8 cellular contexts compared by ENCODE assay signal in the genomic region with DNA sequence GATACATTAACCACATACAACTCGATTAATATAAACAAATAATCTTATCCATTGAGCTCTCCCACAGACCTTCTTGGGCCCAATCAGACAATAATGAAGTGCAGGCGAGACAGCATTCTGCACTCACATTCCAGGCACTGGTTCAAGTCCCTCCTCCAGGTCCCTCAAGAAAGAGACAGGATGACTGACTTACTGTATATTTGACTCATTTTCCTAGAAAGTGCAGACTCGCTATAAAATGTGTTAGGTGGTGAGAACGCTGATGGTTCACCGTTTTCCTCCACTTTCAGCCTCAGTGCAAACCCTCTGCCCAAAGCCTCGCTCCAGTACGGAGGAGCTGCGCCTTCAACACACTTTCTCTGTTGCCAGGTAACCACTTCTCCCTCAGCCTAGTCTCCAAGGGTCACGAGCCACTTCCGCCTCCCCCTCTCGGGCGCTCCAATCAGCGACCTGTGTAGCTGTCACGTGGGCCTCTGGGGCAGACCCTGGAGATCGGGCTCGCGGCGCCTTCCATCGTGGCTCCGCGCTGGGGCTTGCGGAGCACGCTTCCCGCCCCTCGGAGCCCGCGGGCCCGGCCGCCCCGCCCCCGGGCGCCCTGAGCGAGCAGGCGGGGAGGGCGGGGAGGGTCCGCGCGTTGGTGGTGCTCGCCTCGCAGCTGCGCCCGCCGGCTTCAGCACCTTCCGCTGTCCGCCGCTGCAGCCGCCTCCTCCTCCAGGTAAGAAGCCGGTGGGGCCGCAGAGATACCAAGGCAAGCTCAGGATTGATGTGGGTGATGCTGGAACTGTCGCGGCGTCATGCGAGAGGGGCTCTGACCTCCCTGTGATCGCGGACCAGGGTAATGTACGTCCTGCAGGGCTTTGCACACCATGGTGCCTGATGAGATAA. TPM values are rescaled to one million over a fixed set of nuclear protein-coding genes. Genes with fewer than 3 reads are reported as not detected.
DNase-seq lines count a peak whose midpoint lies in the region; ATAC-seq, FAIRE-seq and TF ChIP-seq lines count a peak whose summit lies in the region.

Gene WDR17, plus strand, starts transcription at position 477 of the 885 bp plus-strand sequence. CDS start 45,740 bp downstream, outside the sequence.

- peaks cover 10% of the 10 kb centered on the region for H3K4me1 Mint-ChIP-seq in T-helper 1 cell treated with Interleukin-12 subunit alpha and Interleukin-12 subunit beta and Interleukin-4 antibody, amounts not matched to agents 30 μg/mL and 1 μg/mL, for 36 hours (ENCODE audit: low read depth)

- H3K27me3 Mint-ChIP-seq in T-helper 1 cell treated with Interleukin-12 subunit alpha and Interleukin-12 subunit beta and Interleukin-4 antibody, amounts not matched to agents 30 μg/mL and 1 μg/mL, for 36 hours (ENCODE audit: low read depth) = peaks cover 26% of the 10 kb centered on the region

- H3K36me3 ChIP-seq in right atrium auricular region (no peaks in the 10 kb centered on the region), prostate gland (no peaks in the 10 kb centered on the region), upper lobe of right lung (no peaks in the 10 kb centered on the region)

- TF ChIP-seq POLR2A in GM12891 (IDR thresholded peaks at IDR 0.05; ENCODE audit: low read depth, low read length) (no peak), prostate gland (IDR thresholded peaks at IDR 0.05) (no peak)

- no peak for TF ChIP-seq CTCF in right atrium auricular region (IDR thresholded peaks at IDR 0.05)
- no peak for TF ChIP-seq CTCF in prostate gland (IDR thresholded peaks at IDR 0.05)
- TF ChIP-seq CTCF in upper lobe of right lung (IDR thresholded peaks at IDR 0.05) = no peak

- ATAC-seq in HG02798 (IDR thresholded peaks at IDR 0.05; ENCODE audit: poor library complexity, unreplicated experiment) (peak; percentile 100), upper lobe of right lung (peak; percentile 99)

- FAIRE-seq in GM12891 (lab: Jason Lieb, UNC) = peak; percentile 94

- H3K4me3 Mint-ChIP-seq in T-helper 1 cell treated with Interleukin-12 subunit alpha and Interleukin-12 subunit beta and Interleukin-4 antibody, amounts not matched to agents 30 μg/mL and 1 μg/mL, for 36 hours = peak within 1 kb of the TSS; percentile 87

- H3K4me3 ChIP-seq in right atrium auricular region (peak within 1 kb of the TSS; percentile 43 to 52), prostate gland (peak within 1 kb of the TSS; percentile 44 to 50), upper lobe of right lung (peak within 1 kb of the TSS; percentile 59)

- H3K27ac ChIP-seq in right atrium auricular region (no peak within 1 kb of the TSS), prostate gland (no peak within 1 kb of the TSS), upper lobe of right lung (no peak within 1 kb of the TSS)

- intact Hi-C loops in prostate gland (cut with DNase I) (no loop called here), upper lobe of right lung (cut with DNase I) (no loop called here)

- DNase-seq in GM12891 (ENCODE audit: insufficient read length, low spot score) (peak; percentile 90), NCI-H1694 (lab: John Stamatoyannopoulos, UW) (peak; percentile 78), amniotic stem cell (lab: John Stamatoyannopoulos, UW) (peak; percentile 42), right atrium auricular region (ENCODE audit: low spot score) (peak; percentile 90), prostate gland (ENCODE audit: low spot score) (peak; percentile 77), upper lobe of right lung (peak; percentile 95)

- no peaks in the 10 kb centered on the region for H3K9me3 Mint-ChIP-seq in T-helper 1 cell treated with Interleukin-12 subunit alpha and Interleukin-12 subunit beta and Interleukin-4 antibody, amounts not matched to agents 30 μg/mL and 1 μg/mL, for 36 hours

- H3K9me3 ChIP-seq in right atrium auricular region = no peaks in the 10 kb centered on the region
- H3K9me3 ChIP-seq in prostate gland = no peaks in the 10 kb centered on the region
- no peaks in the 10 kb centered on the region for H3K9me3 ChIP-seq in upper lobe of right lung

- H3K4me1 ChIP-seq in right atrium auricular region (no peaks in the 10 kb centered on the region), prostate gland (replicated peaks) (no peaks in the 10 kb centered on the region), upper lobe of right lung (peaks cover 5% of the 10 kb centered on the region)

- no peaks in the 10 kb centered on the region for H3K36me3 Mint-ChIP-seq in T-helper 1 cell treated with Interleukin-12 subunit alpha and Interleukin-12 subunit beta and Interleukin-4 antibody, amounts not matched to agents 30 μg/mL and 1 μg/mL, for 36 hours (ENCODE audit: low read depth)

- H3K27ac Mint-ChIP-seq in T-helper 1 cell treated with Interleukin-12 subunit alpha and Interleukin-12 subunit beta and Interleukin-4 antibody, amounts not matched to agents 30 μg/mL and 1 μg/mL, for 36 hours = no peak within 1 kb of the TSS

- 2% methylated on average over 46 of the region's 56 CpGs for WGBS in prostate gland

- no peaks in the 10 kb centered on the region for H3K27me3 ChIP-seq in right atrium auricular region
- H3K27me3 ChIP-seq in prostate gland (replicated peaks; ENCODE audit: insufficient read depth) = no peaks in the 10 kb centered on the region
- no peaks in the 10 kb centered on the region for H3K27me3 ChIP-seq in upper lobe of right lung

TF ChIP-seq in GM12891, 5 proteins besides CTCF, POLR2A, EP300 and RAD21:
- TF ChIP-seq TAF1 (IDR thresholded peaks at IDR 0.05; ENCODE audit: low read depth, low read length) (no peak), SPI1 (IDR thresholded peaks at IDR 0.05; ENCODE audit: low read depth, low read length) (peak; percentile 42)

RNA-seq across cellular contexts. Expression of gene WDR17, which starts in this region (rescaled TPM):
- 0.53 TPM for polyA plus RNA-seq in GM12891 (2012; ENCODE audit: low read depth, missing spikeins)
- total RNA-seq in right atrium auricular region (1 to 10 TPM in 1 of 2 donors, under 1 TPM in 1; 0.63 to 1.2 TPM), prostate gland (1 to 10 TPM; 5.5 to 5.7 TPM), upper lobe of right lung (3.2 TPM)

Comparison
In these comparisons a context has a peak if more than half of its experiments do, and no peak if none do; other contexts are left out.
1. DNase-seq: peak in every context shown above with its lines; median percentile 95 in upper lobe of right lung; 90 in GM12891; 90 in right atrium auricular region; 78 in NCI-H1694; 77 in prostate gland; 42 in amniotic stem cell.